Comparison of ENCODE assay signal across 1 cellular context in the genomic region with DNA sequence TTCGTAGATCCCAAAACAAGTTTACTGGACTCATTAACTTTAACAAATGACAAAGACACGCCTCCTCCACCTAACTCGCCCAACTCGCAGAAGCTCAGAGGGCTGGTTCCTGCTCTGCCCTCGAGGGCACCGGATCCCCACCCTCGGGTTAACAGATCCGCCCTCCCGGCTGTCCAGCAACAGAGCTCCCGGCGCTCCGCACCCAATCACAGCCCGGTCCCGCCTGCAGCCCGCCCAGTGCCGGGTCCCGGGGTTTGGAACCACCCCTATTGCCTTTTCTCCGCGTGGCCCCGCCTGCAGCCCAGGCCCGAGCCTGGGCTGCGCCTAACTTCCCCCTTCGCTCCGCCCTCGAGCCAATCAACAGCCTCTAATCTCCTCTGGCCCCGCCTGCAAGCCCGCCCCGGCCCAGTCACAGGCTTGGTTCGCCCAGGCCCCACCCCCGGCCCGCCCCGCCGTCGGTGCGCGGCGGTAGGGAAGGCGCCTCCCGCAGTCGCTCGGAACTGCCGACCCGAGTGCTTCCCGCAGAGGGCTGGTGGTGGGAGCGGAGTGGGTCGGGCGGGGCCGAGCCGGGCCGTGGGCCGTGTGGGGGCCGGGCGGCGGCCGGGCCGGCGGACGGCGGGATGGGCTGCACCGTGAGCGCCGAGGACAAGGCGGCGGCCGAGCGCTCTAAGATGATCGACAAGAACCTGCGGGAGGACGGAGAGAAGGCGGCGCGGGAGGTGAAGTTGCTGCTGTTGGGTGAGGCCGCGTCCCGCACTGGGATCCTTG.
A peak's percentile ranks its signal among the peaks of the same experiment; 100 is the strongest.
TF ChIP-seq lines count a peak whose summit lies in the region.

A gene (plus strand): TSS at position 489 of the 768 bp plus-strand sequence. CDS start 132 bp downstream, at position 621.

TF ChIP-seq in WTC11, 78 proteins besides CTCF, POLR2A, EP300 and RAD21 (continued from another document):
- TF ChIP-seq, protein P1, sequence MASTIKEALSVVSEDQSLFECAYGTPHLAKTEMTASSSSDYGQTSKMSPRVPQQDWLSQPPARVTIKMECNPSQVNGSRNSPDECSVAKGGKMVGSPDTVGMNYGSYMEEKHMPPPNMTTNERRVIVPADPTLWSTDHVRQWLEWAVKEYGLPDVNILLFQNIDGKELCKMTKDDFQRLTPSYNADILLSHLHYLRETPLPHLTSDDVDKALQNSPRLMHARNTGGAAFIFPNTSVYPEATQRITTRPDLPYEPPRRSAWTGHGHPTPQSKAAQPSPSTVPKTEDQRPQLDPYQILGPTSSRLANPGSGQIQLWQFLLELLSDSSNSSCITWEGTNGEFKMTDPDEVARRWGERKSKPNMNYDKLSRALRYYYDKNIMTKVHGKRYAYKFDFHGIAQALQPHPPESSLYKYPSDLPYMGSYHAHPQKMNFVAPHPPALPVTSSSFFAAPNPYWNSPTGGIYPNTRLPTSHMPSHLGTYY (CRISPR knock-in tag; IDR thresholded peaks at IDR 0.05), result no peak
- TF ChIP-seq, protein P2, sequence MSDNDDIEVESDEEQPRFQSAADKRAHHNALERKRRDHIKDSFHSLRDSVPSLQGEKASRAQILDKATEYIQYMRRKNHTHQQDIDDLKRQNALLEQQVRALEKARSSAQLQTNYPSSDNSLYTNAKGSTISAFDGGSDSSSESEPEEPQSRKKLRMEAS (CRISPR knock-in tag; IDR thresholded peaks at IDR 0.05), result no peak
- TF ChIP-seq FOXP1 (CRISPR knock-in tag; IDR thresholded peaks at IDR 0.05; ENCODE audit: borderline replicate concordance) (peak; percentile 62), ZNF138 (CRISPR knock-in tag; conservative IDR thresholded peaks at IDR 0.05) (no peak), FOXK1 (CRISPR knock-in tag; IDR thresholded peaks at IDR 0.05) (no peak), ZNF263 (CRISPR knock-in tag; IDR thresholded peaks at IDR 0.05; ENCODE audit: low read depth) (peak; percentile 67), CREB1 (CRISPR knock-in tag; IDR thresholded peaks at IDR 0.05) (no peak), TEAD1 (CRISPR knock-in tag; IDR thresholded peaks at IDR 0.05) (0 out of 2 replicates have a peak, but pooled peaks have one; percentile 34), MYBL2 (CRISPR knock-in tag; IDR thresholded peaks at IDR 0.05) (no peak), ZNF416 (CRISPR knock-in tag; IDR thresholded peaks at IDR 0.05) (no peak), CREM (CRISPR knock-in tag; IDR thresholded peaks at IDR 0.05) (no peak), NFATC4 (CRISPR knock-in tag; IDR thresholded peaks at IDR 0.05) (no peak), NR3C1 (CRISPR knock-in tag; conservative IDR thresholded peaks at IDR 0.05; ENCODE audit: low read depth) (0 out of 2 replicates have a peak, but pooled peaks have one; percentile 53), ZNF317 (CRISPR knock-in tag; IDR thresholded peaks at IDR 0.05; ENCODE audit: borderline replicate concordance, low read depth) (no peak), HMGA2 (CRISPR knock-in tag; IDR thresholded peaks at IDR 0.05) (no peak), ETV6 (CRISPR knock-in tag; IDR thresholded peaks at IDR 0.05) (0 out of 2 replicates have a peak, but pooled peaks have one; percentile 51), KAT7 (CRISPR knock-in tag; IDR thresholded peaks at IDR 0.05; ENCODE audit: borderline replicate concordance) (0 out of 2 replicates have a peak, but pooled peaks have one; percentile 91), MXD4 (CRISPR knock-in tag; IDR thresholded peaks at IDR 0.05; ENCODE audit: borderline replicate concordance) (no peak)
- TF ChIP-seq, protein P3, sequence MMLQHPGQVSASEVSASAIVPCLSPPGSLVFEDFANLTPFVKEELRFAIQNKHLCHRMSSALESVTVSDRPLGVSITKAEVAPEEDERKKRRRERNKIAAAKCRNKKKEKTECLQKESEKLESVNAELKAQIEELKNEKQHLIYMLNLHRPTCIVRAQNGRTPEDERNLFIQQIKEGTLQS (CRISPR knock-in tag; conservative IDR thresholded peaks at IDR 0.05), result no peak
- TF ChIP-seq, protein P4, sequence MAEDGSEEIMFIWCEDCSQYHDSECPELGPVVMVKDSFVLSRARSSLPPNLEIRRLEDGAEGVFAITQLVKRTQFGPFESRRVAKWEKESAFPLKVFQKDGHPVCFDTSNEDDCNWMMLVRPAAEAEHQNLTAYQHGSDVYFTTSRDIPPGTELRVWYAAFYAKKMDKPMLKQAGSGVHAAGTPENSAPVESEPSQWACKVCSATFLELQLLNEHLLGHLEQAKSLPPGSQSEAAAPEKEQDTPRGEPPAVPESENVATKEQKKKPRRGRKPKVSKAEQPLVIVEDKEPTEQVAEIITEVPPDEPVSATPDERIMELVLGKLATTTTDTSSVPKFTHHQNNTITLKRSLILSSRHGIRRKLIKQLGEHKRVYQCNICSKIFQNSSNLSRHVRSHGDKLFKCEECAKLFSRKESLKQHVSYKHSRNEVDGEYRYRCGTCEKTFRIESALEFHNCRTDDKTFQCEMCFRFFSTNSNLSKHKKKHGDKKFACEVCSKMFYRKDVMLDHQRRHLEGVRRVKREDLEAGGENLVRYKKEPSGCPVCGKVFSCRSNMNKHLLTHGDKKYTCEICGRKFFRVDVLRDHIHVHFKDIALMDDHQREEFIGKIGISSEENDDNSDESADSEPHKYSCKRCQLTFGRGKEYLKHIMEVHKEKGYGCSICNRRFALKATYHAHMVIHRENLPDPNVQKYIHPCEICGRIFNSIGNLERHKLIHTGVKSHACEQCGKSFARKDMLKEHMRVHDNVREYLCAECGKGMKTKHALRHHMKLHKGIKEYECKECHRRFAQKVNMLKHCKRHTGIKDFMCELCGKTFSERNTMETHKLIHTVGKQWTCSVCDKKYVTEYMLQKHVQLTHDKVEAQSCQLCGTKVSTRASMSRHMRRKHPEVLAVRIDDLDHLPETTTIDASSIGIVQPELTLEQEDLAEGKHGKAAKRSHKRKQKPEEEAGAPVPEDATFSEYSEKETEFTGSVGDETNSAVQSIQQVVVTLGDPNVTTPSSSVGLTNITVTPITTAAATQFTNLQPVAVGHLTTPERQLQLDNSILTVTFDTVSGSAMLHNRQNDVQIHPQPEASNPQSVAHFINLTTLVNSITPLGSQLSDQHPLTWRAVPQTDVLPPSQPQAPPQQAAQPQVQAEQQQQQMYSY (CRISPR knock-in tag; IDR thresholded peaks at IDR 0.05), result peak; percentile 49
- TF ChIP-seq, protein P5, sequence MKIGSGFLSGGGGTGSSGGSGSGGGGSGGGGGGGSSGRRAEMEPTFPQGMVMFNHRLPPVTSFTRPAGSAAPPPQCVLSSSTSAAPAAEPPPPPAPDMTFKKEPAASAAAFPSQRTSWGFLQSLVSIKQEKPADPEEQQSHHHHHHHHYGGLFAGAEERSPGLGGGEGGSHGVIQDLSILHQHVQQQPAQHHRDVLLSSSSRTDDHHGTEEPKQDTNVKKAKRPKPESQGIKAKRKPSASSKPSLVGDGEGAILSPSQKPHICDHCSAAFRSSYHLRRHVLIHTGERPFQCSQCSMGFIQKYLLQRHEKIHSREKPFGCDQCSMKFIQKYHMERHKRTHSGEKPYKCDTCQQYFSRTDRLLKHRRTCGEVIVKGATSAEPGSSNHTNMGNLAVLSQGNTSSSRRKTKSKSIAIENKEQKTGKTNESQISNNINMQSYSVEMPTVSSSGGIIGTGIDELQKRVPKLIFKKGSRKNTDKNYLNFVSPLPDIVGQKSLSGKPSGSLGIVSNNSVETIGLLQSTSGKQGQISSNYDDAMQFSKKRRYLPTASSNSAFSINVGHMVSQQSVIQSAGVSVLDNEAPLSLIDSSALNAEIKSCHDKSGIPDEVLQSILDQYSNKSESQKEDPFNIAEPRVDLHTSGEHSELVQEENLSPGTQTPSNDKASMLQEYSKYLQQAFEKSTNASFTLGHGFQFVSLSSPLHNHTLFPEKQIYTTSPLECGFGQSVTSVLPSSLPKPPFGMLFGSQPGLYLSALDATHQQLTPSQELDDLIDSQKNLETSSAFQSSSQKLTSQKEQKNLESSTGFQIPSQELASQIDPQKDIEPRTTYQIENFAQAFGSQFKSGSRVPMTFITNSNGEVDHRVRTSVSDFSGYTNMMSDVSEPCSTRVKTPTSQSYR (CRISPR knock-in tag; IDR thresholded peaks at IDR 0.05), result no peak
- TF ChIP-seq, protein P6, sequence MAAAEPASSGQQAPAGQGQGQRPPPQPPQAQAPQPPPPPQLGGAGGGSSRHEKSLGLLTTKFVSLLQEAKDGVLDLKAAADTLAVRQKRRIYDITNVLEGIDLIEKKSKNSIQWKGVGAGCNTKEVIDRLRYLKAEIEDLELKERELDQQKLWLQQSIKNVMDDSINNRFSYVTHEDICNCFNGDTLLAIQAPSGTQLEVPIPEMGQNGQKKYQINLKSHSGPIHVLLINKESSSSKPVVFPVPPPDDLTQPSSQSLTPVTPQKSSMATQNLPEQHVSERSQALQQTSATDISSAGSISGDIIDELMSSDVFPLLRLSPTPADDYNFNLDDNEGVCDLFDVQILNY (CRISPR knock-in tag; IDR thresholded peaks at IDR 0.05), result peak; percentile 85
